Comparison of ENCODE assay signal across 8 cellular contexts in the genomic region with DNA sequence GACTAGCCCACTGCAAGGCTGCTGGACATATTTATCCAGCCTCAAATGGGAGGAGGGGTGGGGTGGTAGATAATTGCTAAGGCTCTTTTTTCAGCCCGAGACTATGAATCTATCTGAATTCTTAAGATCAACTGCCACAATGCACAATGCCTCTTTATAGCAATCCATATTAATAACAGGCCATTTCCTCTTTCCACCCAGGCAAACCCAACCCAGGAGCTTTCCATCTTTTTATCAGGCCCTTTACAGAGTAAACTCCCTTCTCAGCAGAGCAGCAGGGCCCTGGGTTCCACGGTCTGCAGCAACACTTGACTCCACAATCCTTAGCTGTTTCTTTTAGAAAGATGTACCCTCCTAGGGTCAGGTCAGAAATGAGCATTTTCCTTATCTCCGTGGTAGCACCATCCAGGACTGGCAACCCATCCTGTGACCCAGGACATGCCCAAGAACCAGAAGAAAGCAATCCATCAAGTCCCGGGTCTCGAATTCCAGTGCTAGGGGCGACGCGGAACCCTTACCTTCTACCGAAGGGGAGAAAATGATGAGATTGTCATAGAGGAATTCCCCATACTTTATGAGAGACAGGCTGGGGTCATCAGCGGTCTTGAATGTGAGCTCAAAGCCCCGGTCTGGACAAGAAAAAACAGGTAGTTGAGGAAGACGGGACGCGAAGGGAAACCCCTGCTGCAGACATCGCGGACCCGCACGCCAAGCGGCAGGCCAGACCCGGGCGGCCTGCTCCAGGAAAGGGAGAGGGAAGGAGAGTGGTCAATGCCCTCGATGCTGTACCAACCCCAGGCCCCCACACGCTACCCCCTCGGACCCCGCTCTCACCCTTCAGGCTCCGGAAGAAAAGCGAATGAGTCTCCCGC. TPM values are rescaled to one million over a fixed set of nuclear protein-coding genes. Genes with fewer than 3 reads are reported as not detected.
DNase-seq lines count a peak whose midpoint lies in the region; ATAC-seq and TF ChIP-seq lines count a peak whose summit lies in the region.

No MANE protein-coding gene starts in this region.

- peaks cover 42 to 54% (median 48%) of the 10 kb centered on the region in 3 donors for H3K4me1 Mint-ChIP-seq in naive B cell

- H3K27ac ChIP-seq in heart right ventricle (peak overlapping the region in 9 of 10 donors; percentile 74 to 94 (median 90)), OCI-LY3 (ENCODE audit: low read length) (peak overlapping the region; percentile 56)

- H3K9me3 Mint-ChIP-seq in naive B cell, result no peaks in the 10 kb centered on the region

- WGBS in heart right ventricle, 2 donors, result 3% methylated on average over 28 of the region's 28 CpGs

- no peak for TF ChIP-seq CTCF in heart right ventricle (IDR thresholded peaks at IDR 0.05)
- no peak for TF ChIP-seq CTCF in OCI-LY3 (IDR thresholded peaks at IDR 0.05; ENCODE audit: low read depth, low read length)

- H3K4me3 ChIP-seq in heart right ventricle, result peak overlapping the region; percentile 65 to 97 (median 82)
- peak overlapping the region; percentile 98 for H3K4me3 ChIP-seq in OCI-LY3 (ENCODE audit: low read length)

- peaks cover 13 to 17% of the 10 kb centered on the region in 2 donors for H3K36me3 Mint-ChIP-seq in naive B cell

- H4K20me1 ChIP-seq in OCI-LY3 (ENCODE audit: insufficient read depth, low read length), result no peaks in the 10 kb centered on the region

- H3K27me3 Mint-ChIP-seq in naive B cell, result no peaks in the 10 kb centered on the region

- H3K36me3 ChIP-seq in heart right ventricle (peaks cover 0 to 50% (median 15%) of the 10 kb centered on the region in 9 donors), OCI-LY3 (replicated peaks; ENCODE audit: low read depth, low read length) (peaks cover 32% of the 10 kb centered on the region)

- H3K9ac ChIP-seq in OCI-LY3 (ENCODE audit: low read length), result peak overlapping the region; percentile 96

- peaks cover 45% of the 10 kb centered on the region for H3K79me2 ChIP-seq in OCI-LY3 (ENCODE audit: low read length)

- H3K27me3 ChIP-seq in heart right ventricle, result no peaks in the 10 kb centered on the region
- no peaks in the 10 kb centered on the region for H3K27me3 ChIP-seq in OCI-LY3 (ENCODE audit: low read depth, low read length)

- peak overlapping the region; percentile 66 to 98 (median 98) for H3K27ac Mint-ChIP-seq in naive B cell

- no peak overlapping the region; the same call in 1 of the 2 replicates for H2AFZ ChIP-seq in OCI-LY3 (ENCODE audit: low read depth, low read length)

- H3K4me2 ChIP-seq in OCI-LY3 (ENCODE audit: low read length), result peak overlapping the region; percentile 71

- ATAC-seq in heart right ventricle (peak in 7 of 8 donors; percentile 0 to 15 (median 2)), left cardiac atrium (no peak), naive B cell (ENCODE audit: low read depth in 2 of 2) (peak; percentile 16 to 25), HG03378 (IDR thresholded peaks at IDR 0.05; ENCODE audit: unreplicated experiment) (no peak)

- H3K9me3 ChIP-seq in heart right ventricle (no peaks in the 10 kb centered on the region), OCI-LY3 (ENCODE audit: insufficient read depth, low read length) (no peaks in the 10 kb centered on the region)

- peaks cover 4 to 64% (median 45%) of the 10 kb centered on the region in 9 donors for H3K4me1 ChIP-seq in heart right ventricle
- H3K4me1 ChIP-seq in OCI-LY3 (ENCODE audit: low read length), result peaks cover 11% of the 10 kb centered on the region; the same call in 1 of the 2 replicates

- peak overlapping the region; percentile 94 to 100 (median 99) for H3K4me3 Mint-ChIP-seq in naive B cell

- intact Hi-C loops in heart right ventricle (cut with DNase I) (no loop called here), left cardiac atrium (cut with DNase I) (no loop called here)

- DNase-seq in heart right ventricle (no peak), left cardiac atrium (no peak), dermis blood vessel endothelial cell (peak; percentile 38), naive B cell (no peak), HK-2 (ENCODE audit: unreplicated experiment) (no peak), epidermal melanocyte (ENCODE audit: insufficient read length, low spot score) (no peak)

RNA-seq across cellular contexts. Expression of gene DDOST, which starts 0.6 kb away (rescaled TPM):
- 100 to 1,000 TPM; 104 to 178 (median 124) TPM for total RNA-seq in heart right ventricle
- polyA plus RNA-seq in heart right ventricle, result 100 to 1,000 TPM in 1 of 2 donors, 10 to 100 TPM in 1; 98.8 to 222 TPM
- total RNA-seq in left cardiac atrium, result 100 to 1,000 TPM; 143 to 145 TPM
- 314 and 417 TPM in 2 replicates for total RNA-seq in dermis blood vessel endothelial cell
- polyA plus RNA-seq in naive B cell (ENCODE audit: low read depth in 6 of 6), result 100 to 1,000 TPM; 190 to 325 (median 211) TPM

RNA-seq across cellular contexts. Expression of gene PINK1, which starts 27.3 kb away (rescaled TPM):
- total RNA-seq in heart right ventricle, result 100 to 1,000 TPM; 180 to 315 (median 244) TPM
- polyA plus RNA-seq in heart right ventricle, result 100 to 1,000 TPM; 204 to 211 TPM
- 100 to 1,000 TPM; 126 to 149 TPM for total RNA-seq in left cardiac atrium
- 67.1 and 106 TPM in 2 replicates for total RNA-seq in dermis blood vessel endothelial cell
- polyA plus RNA-seq in naive B cell (ENCODE audit: low read depth in 6 of 6), result 10 to 100 TPM in 5 of 6 donors, 1 to 10 TPM in 1; 9.1 to 21.0 (median 16.2) TPM

RNA-seq across cellular contexts. Expression of gene KIF17, which starts 57.2 kb away (rescaled TPM):
- 1 to 10 TPM; 2.7 to 7.0 (median 5.0) TPM for total RNA-seq in heart right ventricle
- 1 to 10 TPM; 4.6 to 7.5 TPM for polyA plus RNA-seq in heart right ventricle
- total RNA-seq in left cardiac atrium, result 1 to 10 TPM; 3.2 to 4.0 TPM
- total RNA-seq in dermis blood vessel endothelial cell, result 32.3 and 39.5 TPM in 2 replicates
- not detected for polyA plus RNA-seq in naive B cell (ENCODE audit: low read depth in 6 of 6)

Comparison
In these comparisons a context has a peak if more than half of its experiments do, and no peak if none do; other contexts are left out.
1. ATAC-seq: peak in heart right ventricle (7 of 8) and naive B cell (2 of 2); none in left cardiac atrium (0 of 2) and HG03378 (single experiment).